1 cellular context compared by ENCODE assay signal in genomic region chr5:142293486-142293885, GRCh38.
TF ChIP-seq lines count a peak whose summit lies in the region.

No MANE protein-coding gene starts in this region.

TF ChIP-seq in H1, 55 proteins besides CTCF, POLR2A, EP300 and RAD21:
- TF ChIP-seq BRCA1 (IDR thresholded peaks at IDR 0.05; ENCODE audit: low read depth, low read length) = no peak
- TF ChIP-seq SIRT6 (IDR thresholded peaks at IDR 0.05; ENCODE audit: low read length) = no peak
- TF ChIP-seq CHD1 (IDR thresholded peaks at IDR 0.05; ENCODE audit: low read depth, low read length) = no peak
- no peak for TF ChIP-seq HDAC6 (IDR thresholded peaks at IDR 0.05; ENCODE audit: low read depth, low read length)
- TF ChIP-seq SUZ12 (IDR thresholded peaks at IDR 0.05; ENCODE audit: low read length) = no peak
- TF ChIP-seq CHD2 (IDR thresholded peaks at IDR 0.05; ENCODE audit: low read length) = no peak
- TF ChIP-seq MAX (IDR thresholded peaks at IDR 0.05) = no peak
- no peak for TF ChIP-seq SP2 (IDR thresholded peaks at IDR 0.05; ENCODE audit: low read length)
- no peak for TF ChIP-seq EGR1 (IDR thresholded peaks at IDR 0.05; ENCODE audit: borderline replicate concordance, low read depth, low read length)
- no peak for TF ChIP-seq TCF12 (IDR thresholded peaks at IDR 0.05; ENCODE audit: low read depth, low read length)
- no peak for TF ChIP-seq ATF3 (IDR thresholded peaks at IDR 0.05; ENCODE audit: insufficient read depth, low read depth, low read length)
- no peak for TF ChIP-seq NRF1 (IDR thresholded peaks at IDR 0.05; ENCODE audit: low read depth, low read length)
- no peak for TF ChIP-seq RXRA (IDR thresholded peaks at IDR 0.05; ENCODE audit: insufficient read depth, low read depth, low read length)
- TF ChIP-seq CBX8 (IDR thresholded peaks at IDR 0.05; ENCODE audit: borderline replicate concordance, low read depth, low read length) = no peak
- TF ChIP-seq ZNF274 (IDR thresholded peaks at IDR 0.05; ENCODE audit: borderline replicate concordance, extremely low read depth, low read length) = no peak
